Comparison of ENCODE assay signal across 2 cellular contexts in genomic region chr16:55501549-55502322, GRCh38.
TF ChIP-seq lines count a peak whose summit lies in the region.

No MANE protein-coding gene starts in this region.

TF ChIP-seq in HEK293T, 16 proteins besides CTCF, POLR2A, EP300 and RAD21:
- TF ChIP-seq ZNF384 (IDR thresholded peaks at IDR 0.05) (no peak), PKNOX1 (IDR thresholded peaks at IDR 0.05) (no peak)
TF ChIP-seq in HEK293T: peak in this region for 0.

TF ChIP-seq in K562, 482 proteins besides CTCF, POLR2A, EP300 and RAD21:
- TF ChIP-seq ZBTB17 (CRISPR knock-in tag; IDR thresholded peaks at IDR 0.05) (no peak), PURB (CRISPR knock-in tag; IDR thresholded peaks at IDR 0.05; ENCODE audit: low read depth) (no peak), MAFK (IDR thresholded peaks at IDR 0.05; ENCODE audit: low read length) (no peak), ZNF140 (CRISPR knock-in tag; IDR thresholded peaks at IDR 0.05) (no peak), YY1 (IDR thresholded peaks at IDR 0.05; ENCODE audit: borderline replicate concordance in 1 of 3, control insufficient read depth in 1 of 3, extremely low read depth in 1 of 3, insufficient read depth in 3 of 3, insufficient read length in 1 of 3, insufficient replicate concordance in 2 of 3, low read depth in 1 of 3, low read length in 2 of 3) (no peak), ZNF764 (CRISPR knock-in tag; IDR thresholded peaks at IDR 0.05; ENCODE audit: low read depth) (0 out of 2 replicates have a peak, but pooled peaks have one; percentile 55), SRF (CRISPR knock-in tag; IDR thresholded peaks at IDR 0.05) (peak in 1 of 2 experiments; percentile 91; a peak in 1 of 4 replicates), SRSF9 (IDR thresholded peaks at IDR 0.05; ENCODE audit: borderline replicate concordance, low read depth, low read length) (no peak)
